Comparison of ENCODE assay signal across 1 cellular context in genomic region chr20:43448748-43449535, GRCh38.
A peak's percentile ranks its signal among the peaks of the same experiment; 100 is the strongest.
TF ChIP-seq lines count a peak whose summit lies in the region.

No MANE protein-coding gene starts in this region.

TF ChIP-seq in GM12878, 131 proteins besides CTCF, POLR2A, EP300 and RAD21 (continued from another document):
- no peak for TF ChIP-seq SKIL (IDR thresholded peaks at IDR 0.05; ENCODE audit: low read depth, poor library complexity, severe bottlenecking)
- TF ChIP-seq, protein P1, sequence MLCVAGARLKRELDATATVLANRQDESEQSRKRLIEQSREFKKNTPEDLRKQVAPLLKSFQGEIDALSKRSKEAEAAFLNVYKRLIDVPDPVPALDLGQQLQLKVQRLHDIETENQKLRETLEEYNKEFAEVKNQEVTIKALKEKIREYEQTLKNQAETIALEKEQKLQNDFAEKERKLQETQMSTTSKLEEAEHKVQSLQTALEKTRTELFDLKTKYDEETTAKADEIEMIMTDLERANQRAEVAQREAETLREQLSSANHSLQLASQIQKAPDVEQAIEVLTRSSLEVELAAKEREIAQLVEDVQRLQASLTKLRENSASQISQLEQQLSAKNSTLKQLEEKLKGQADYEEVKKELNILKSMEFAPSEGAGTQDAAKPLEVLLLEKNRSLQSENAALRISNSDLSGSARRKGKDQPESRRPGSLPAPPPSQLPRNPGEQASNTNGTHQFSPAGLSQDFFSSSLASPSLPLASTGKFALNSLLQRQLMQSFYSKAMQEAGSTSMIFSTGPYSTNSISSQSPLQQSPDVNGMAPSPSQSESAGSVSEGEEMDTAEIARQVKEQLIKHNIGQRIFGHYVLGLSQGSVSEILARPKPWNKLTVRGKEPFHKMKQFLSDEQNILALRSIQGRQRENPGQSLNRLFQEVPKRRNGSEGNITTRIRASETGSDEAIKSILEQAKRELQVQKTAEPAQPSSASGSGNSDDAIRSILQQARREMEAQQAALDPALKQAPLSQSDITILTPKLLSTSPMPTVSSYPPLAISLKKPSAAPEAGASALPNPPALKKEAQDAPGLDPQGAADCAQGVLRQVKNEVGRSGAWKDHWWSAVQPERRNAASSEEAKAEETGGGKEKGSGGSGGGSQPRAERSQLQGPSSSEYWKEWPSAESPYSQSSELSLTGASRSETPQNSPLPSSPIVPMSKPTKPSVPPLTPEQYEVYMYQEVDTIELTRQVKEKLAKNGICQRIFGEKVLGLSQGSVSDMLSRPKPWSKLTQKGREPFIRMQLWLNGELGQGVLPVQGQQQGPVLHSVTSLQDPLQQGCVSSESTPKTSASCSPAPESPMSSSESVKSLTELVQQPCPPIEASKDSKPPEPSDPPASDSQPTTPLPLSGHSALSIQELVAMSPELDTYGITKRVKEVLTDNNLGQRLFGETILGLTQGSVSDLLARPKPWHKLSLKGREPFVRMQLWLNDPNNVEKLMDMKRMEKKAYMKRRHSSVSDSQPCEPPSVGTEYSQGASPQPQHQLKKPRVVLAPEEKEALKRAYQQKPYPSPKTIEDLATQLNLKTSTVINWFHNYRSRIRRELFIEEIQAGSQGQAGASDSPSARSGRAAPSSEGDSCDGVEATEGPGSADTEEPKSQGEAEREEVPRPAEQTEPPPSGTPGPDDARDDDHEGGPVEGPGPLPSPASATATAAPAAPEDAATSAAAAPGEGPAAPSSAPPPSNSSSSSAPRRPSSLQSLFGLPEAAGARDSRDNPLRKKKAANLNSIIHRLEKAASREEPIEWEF (IDR thresholded peaks at IDR 0.05; ENCODE audit: insufficient replicate concordance, low read depth, low read length): no peak
- no peak for TF ChIP-seq NFYA (IDR thresholded peaks at IDR 0.05; ENCODE audit: borderline replicate concordance, low read depth, low read length)
- TF ChIP-seq SMC3 (IDR thresholded peaks at IDR 0.05; ENCODE audit: borderline replicate concordance, low read length): peak; percentile 79
- no peak for TF ChIP-seq PAX5 (IDR thresholded peaks at IDR 0.05; ENCODE audit: borderline replicate concordance, low read depth, low read length)
